In the genomic region with DNA sequence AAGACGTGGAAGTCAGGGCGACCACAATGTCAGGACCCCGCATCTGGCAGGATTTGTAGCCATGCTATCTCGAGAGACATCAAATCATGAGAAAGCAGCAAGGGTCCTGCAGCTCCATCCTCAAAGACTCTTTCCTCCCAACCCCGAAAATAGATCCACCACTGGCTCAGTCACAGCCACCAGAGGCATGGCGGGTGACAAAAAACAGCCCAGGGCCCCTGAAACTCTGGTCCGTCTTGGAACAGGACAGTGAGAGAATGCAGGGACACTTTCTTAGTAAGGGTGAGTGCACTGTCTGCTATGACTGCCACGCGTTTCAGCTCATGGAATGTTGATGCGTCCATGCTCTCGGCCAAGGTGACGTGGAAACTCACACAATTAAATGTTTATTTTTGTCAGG, we compare ENCODE assay signal across 20 cellular contexts.
DNase-seq lines count a peak whose midpoint lies in the region; ATAC-seq lines count a peak whose summit lies in the region.
"Had no signal": no experiment of that assay in that cellular context is flagged by ENCODE, and none has a peak within 500 bp of the region (broad histone marks: within the 10 kb centered on the region; RNA-seq: fewer than 3 reads in every experiment).

No MANE protein-coding gene starts in this region.

- H3K4me3 Mint-ChIP-seq in activated naive CD8-positive, alpha-beta T cell treated with anti-CD3 and anti-CD28 coated beads for 36 hours, result no peak overlapping the region
- H3K4me3 Mint-ChIP-seq: B cell; CD4-positive, alpha-beta memory T cell had no signal

- H3K4me1 Mint-ChIP-seq in activated naive CD8-positive, alpha-beta T cell treated with anti-CD3 and anti-CD28 coated beads for 36 hours, result no peaks in the 10 kb centered on the region
- H3K4me1 Mint-ChIP-seq: B cell; CD4-positive, alpha-beta memory T cell had no signal

- H3K27ac Mint-ChIP-seq in activated naive CD8-positive, alpha-beta T cell treated with anti-CD3 and anti-CD28 coated beads for 36 hours, result no peak overlapping the region
- H3K27ac Mint-ChIP-seq: B cell; CD4-positive, alpha-beta memory T cell had no signal

- peaks cover 43% of the 10 kb centered on the region for H3K9me3 ChIP-seq in BLaER1

- H3K9ac ChIP-seq in BLaER1, result peak overlapping the region; percentile 50; the same call in 1 of the 2 replicates

- H3K27me3 ChIP-seq in BLaER1, result no peaks in the 10 kb centered on the region

- peaks cover 1% of the 10 kb centered on the region for H3K27me3 Mint-ChIP-seq in activated naive CD8-positive, alpha-beta T cell treated with anti-CD3 and anti-CD28 coated beads for 36 hours
- H3K27me3 Mint-ChIP-seq: B cell; CD4-positive, alpha-beta memory T cell had no signal

- H3K9me3 Mint-ChIP-seq in activated naive CD8-positive, alpha-beta T cell treated with anti-CD3 and anti-CD28 coated beads for 36 hours, result peaks cover 5% of the 10 kb centered on the region

- no peak for ATAC-seq in left lobe of liver
- no peak for ATAC-seq in HG03097 (IDR thresholded peaks at IDR 0.05; ENCODE audit: low FRiP score, unreplicated experiment)

- H3K4me1 ChIP-seq in BLaER1, result peaks cover 69% of the 10 kb centered on the region

- H3K36me3 Mint-ChIP-seq in activated naive CD8-positive, alpha-beta T cell treated with anti-CD3 and anti-CD28 coated beads for 36 hours, result no peaks in the 10 kb centered on the region
- H3K36me3 Mint-ChIP-seq: CD4-positive, alpha-beta memory T cell had no signal

- H4K20me1 ChIP-seq in BLaER1, result no peaks in the 10 kb centered on the region

- peak overlapping the region; percentile 75; the same call in 1 of the 2 replicates for H3K27ac ChIP-seq in BLaER1
- H3K27ac ChIP-seq: 22Rv1 had no signal

- H3K36me3 ChIP-seq in BLaER1, result no peaks in the 10 kb centered on the region

- no peak overlapping the region for H3K4me3 ChIP-seq in BLaER1

- peak overlapping the region; percentile 62 for H3K4me2 ChIP-seq in BLaER1

- DNase-seq in NCI-H748 (lab: John Stamatoyannopoulos, UW; ENCODE audit: unreplicated experiment) (peak; percentile 51), NCI-H748 treated with DMSO at 0.1 percent for 48 hours (lab: John Stamatoyannopoulos, UW) (no peak), ecto neural progenitor cell (ENCODE audit: low spot score) (peak; percentile 25), left lobe of liver (ENCODE audit: low spot score) (peak; percentile 24), NCI-H2227 treated with DMSO at 0.1 percent for 48 hours (lab: John Stamatoyannopoulos, UW) (no peak)
- DNase-seq in activated naive CD8-positive, alpha-beta T cell treated with anti-CD3 and anti-CD28 coated beads for 36 hours, result no peak
- DNase-seq: C1 segment of cervical spinal cord; Calu3; CD4-positive, alpha-beta memory T cell; COR-L47; DMS53; DMS79 treated with DMSO at 0.1 percent for 48 hours; GF-D8; GOT3; H7; HCEC 1CT had no signal

Comparison
In these comparisons a context has a peak if more than half of its experiments do, and no peak if none do; other contexts are left out.
1. DNase-seq: peak in NCI-H748 (single experiment), ecto neural progenitor cell (single experiment) and left lobe of liver (single experiment); none in NCI-H748 treated with DMSO at 0.1 percent for 48 hours (single experiment), NCI-H2227 treated with DMSO at 0.1 percent for 48 hours (single experiment) and activated naive CD8-positive, alpha-beta T cell treated with anti-CD3 and anti-CD28 coated beads for 36 hours (single experiment).